In the genomic region with DNA sequence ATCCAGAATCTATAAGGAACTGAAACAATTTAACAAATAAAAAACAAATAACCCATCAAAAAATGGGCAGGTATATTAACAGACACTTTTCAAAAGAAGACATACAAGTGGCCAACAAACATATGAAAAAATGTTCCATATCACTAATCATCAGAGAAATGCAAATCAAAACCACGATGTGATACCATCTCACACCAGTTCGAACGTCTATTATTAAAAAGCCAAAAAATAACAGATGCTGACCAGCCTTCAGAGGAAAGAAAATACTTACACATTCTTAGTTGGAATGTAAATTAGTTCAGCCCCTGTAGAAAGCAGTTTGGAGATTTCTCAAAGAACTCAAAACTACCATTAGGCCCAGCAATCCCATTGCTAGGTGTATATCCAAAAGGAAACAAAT, we compare ENCODE assay signal across 11 cellular contexts.
"Had no signal": no experiment of that assay in that cellular context is flagged by ENCODE, and none has a peak within 500 bp of the region (broad histone marks: within the 10 kb centered on the region; RNA-seq: fewer than 3 reads in every experiment).

No MANE protein-coding gene starts in this region.

- DNase-seq: GM23248, GOT3, H7, H9, HCEC 1CT, HFFc6 had no signal

- H3K4me3 Mint-ChIP-seq: GM23338, H9, HFFc6 had no signal

- H2AFZ ChIP-seq: GM23248, GM23338 had no signal

- FAIRE-seq: H1, H54 had no signal

- H3K4me1 ChIP-seq: HAP-1 had no signal

- H3K27ac ChIP-seq: GM23248 had no signal

- H3K9ac ChIP-seq: GM23248 had no signal

- H3K36me3 ChIP-seq: HAP-1 had no signal

- H3K9me3 ChIP-seq: HAP-1 had no signal

- ATAC-seq: GM23338, HCT116 had no signal

- H3K27ac Mint-ChIP-seq: GM23338, H9, HFFc6 had no signal

- H3K4me2 ChIP-seq: GM23338 had no signal

- H3K4me3 ChIP-seq: GM23248, GM23338, HAP-1 had no signal
